In genomic region chr12:123850246-123851134, GRCh38 we compare ENCODE assay signal across 1 cellular context.
TF ChIP-seq lines count a peak whose summit lies in the region.

No MANE protein-coding gene starts in this region.

TF ChIP-seq in HepG2, 621 proteins besides CTCF, POLR2A, EP300 and RAD21:
- TF ChIP-seq ZNF768 (CRISPR knock-in tag; IDR thresholded peaks at IDR 0.05), result peak; percentile 90
- no peak for TF ChIP-seq NFYB (CRISPR knock-in tag; IDR thresholded peaks at IDR 0.05)
